ENCODE assay signal across 1 cellular context in the genomic region with DNA sequence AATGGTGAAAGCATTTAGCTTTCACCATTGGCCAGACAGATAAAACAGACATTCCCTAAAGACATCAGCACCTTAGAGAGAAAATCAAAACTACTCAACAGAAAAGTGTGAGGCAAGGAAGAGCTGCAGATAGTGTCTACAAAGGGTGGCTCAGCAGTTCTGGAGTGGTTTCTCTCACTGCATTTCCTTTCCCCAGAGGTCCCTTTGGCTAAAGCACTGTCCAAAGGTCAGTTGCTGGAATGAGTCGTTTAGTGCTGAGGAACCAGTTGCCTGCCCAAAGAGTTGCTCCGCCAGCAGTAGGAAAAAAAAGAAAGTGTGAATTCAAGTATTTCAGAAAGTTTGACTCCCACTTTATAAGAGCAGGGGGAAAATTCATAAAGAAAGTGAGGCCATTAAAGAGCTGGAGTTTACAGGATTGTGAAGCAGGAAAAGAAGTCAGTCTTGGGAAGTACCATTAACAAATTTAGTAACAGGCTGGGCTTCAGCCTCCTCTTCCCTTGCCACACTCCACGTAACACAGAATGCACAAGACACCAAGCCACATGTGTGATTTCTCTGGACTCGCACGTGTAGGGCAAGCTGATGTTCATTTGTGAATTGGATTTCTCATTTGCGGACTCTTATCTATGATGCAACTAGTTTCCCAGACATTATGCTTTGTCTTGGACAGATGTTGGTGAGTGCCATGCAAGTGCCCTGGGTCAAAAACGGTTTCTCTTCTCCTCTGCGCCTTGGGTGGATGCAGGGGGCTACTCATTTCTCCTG.
TF ChIP-seq lines count a peak whose summit lies in the region.

No MANE protein-coding gene starts in this region.

TF ChIP-seq in H1, 55 proteins besides CTCF, POLR2A, EP300 and RAD21:
- TF ChIP-seq RBBP5 (IDR thresholded peaks at IDR 0.05; ENCODE audit: borderline replicate concordance, low read depth, low read length), result no peak
- TF ChIP-seq HDAC2 (IDR thresholded peaks at IDR 0.05; ENCODE audit: borderline replicate concordance in 1 of 2, low read depth in 2 of 2, low read length in 2 of 2), result no peak
- no peak for TF ChIP-seq NRF1 (IDR thresholded peaks at IDR 0.05; ENCODE audit: low read depth, low read length)
- TF ChIP-seq CHD1 (IDR thresholded peaks at IDR 0.05; ENCODE audit: low read depth, low read length), result no peak
- TF ChIP-seq MAFK (IDR thresholded peaks at IDR 0.05; ENCODE audit: low read depth, low read length), result no peak
- no peak for TF ChIP-seq SIRT6 (IDR thresholded peaks at IDR 0.05; ENCODE audit: low read length)
- TF ChIP-seq TBP (IDR thresholded peaks at IDR 0.05; ENCODE audit: low read depth, low read length), result no peak
- TF ChIP-seq PHF8 (conservative IDR thresholded peaks at IDR 0.05; ENCODE audit: low read depth, low read length), result no peak
- no peak for TF ChIP-seq GTF2F1 (IDR thresholded peaks at IDR 0.05; ENCODE audit: borderline replicate concordance, low read depth, low read length)
- no peak for TF ChIP-seq SIX5 (IDR thresholded peaks at IDR 0.05; ENCODE audit: low read depth, low read length)
- no peak for TF ChIP-seq RXRA (IDR thresholded peaks at IDR 0.05; ENCODE audit: insufficient read depth, low read depth, low read length)
